Comparison of ENCODE assay signal across 8 cellular contexts in the genomic region with DNA sequence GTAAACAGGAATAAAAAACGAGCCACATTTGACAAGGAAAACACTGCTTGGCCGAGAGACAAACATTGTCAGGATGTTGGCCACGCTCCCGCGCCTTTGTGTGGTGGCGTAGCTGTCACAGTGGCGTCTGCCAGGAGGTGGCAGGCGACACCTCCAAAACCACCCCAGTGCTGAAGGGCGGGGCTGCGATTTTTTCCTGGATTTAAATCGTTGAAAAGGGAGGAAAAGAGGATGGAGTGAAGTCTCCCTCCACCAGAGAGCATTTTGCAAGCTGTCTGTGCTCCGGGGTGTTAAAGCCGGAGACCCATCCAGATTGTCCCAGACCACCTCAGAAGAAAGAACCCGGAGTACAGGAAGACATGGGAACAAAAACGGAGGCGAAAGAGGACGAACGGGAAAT. TPM values are rescaled to one million over a fixed set of nuclear protein-coding genes. Genes with fewer than 3 reads are reported as not detected.
DNase-seq lines count a peak whose midpoint lies in the region; ATAC-seq and TF ChIP-seq lines count a peak whose summit lies in the region.

No MANE protein-coding gene starts in this region.

- H3K4me1 Mint-ChIP-seq in activated CD8-positive, alpha-beta memory T cell treated with anti-CD3 and anti-CD28 coated beads, Interleukin-2, amount 10 ng/mL, durations not matched to agents 7 days and 5 days = peaks cover 6% of the 10 kb centered on the region

- intact Hi-C loops in mucosa of descending colon (cut with DNase I, micrococcal nuclease) = loop anchor here (5.0 to 10.0 kb wide), 2 partner anchors 187 to 190 kb away; no protein-coding TSS in a partner anchor

- peak; percentile 54 for DNase-seq in activated CD8-positive, alpha-beta memory T cell treated with anti-CD3 and anti-CD28 coated beads, Interleukin-2, amount 10 ng/mL, durations not matched to agents 7 days and 5 days
- DNase-seq in activated CD8-positive, alpha-beta memory T cell treated with anti-CD3 and anti-CD28 coated beads for 24 hours = no peak
- DNase-seq in NCI-H446 (lab: John Stamatoyannopoulos, UW) (peak; percentile 37 to 75), activated T-cell treated with anti-CD3 and anti-CD28 coated beads for 48 hours (ENCODE audit: low read depth) (peak; percentile 26), mucosa of descending colon (peak; percentile 76 to 87 (median 84))
- peak; percentile 58 for DNase-seq in stimulated activated naive CD8-positive, alpha-beta T cell treated with anti-CD3 and anti-CD28 coated beads, Interleukin-15, Interleukin-2, amounts not matched to agents 100 U/mL and 50 U/mL, for 24 hours

- no peaks in the 10 kb centered on the region for H3K27me3 Mint-ChIP-seq in activated CD8-positive, alpha-beta memory T cell treated with anti-CD3 and anti-CD28 coated beads, Interleukin-2, amount 10 ng/mL, durations not matched to agents 7 days and 5 days

- no peak overlapping the region for H3K27ac Mint-ChIP-seq in activated CD8-positive, alpha-beta memory T cell treated with anti-CD3 and anti-CD28 coated beads, Interleukin-2, amount 10 ng/mL, durations not matched to agents 7 days and 5 days

- H3K36me3 ChIP-seq in mucosa of descending colon (ENCODE audit: low read depth) = peaks cover 5% of the 10 kb centered on the region

- H3K4me3 Mint-ChIP-seq in activated CD8-positive, alpha-beta memory T cell treated with anti-CD3 and anti-CD28 coated beads, Interleukin-2, amount 10 ng/mL, durations not matched to agents 7 days and 5 days = no peak overlapping the region

- H3K36me3 Mint-ChIP-seq in activated CD8-positive, alpha-beta memory T cell treated with anti-CD3 and anti-CD28 coated beads, Interleukin-2, amount 10 ng/mL, durations not matched to agents 7 days and 5 days = peaks cover 18% of the 10 kb centered on the region

- peak; percentile 82 for ATAC-seq in activated CD8-positive, alpha-beta memory T cell treated with anti-CD3 and anti-CD28 coated beads, Interleukin-2, amount 10 ng/mL, durations not matched to agents 7 days and 5 days
- peak; percentile 24 for ATAC-seq in esophagus mucosa
- peak; percentile 93 for ATAC-seq in mucosa of descending colon
- ATAC-seq in stimulated activated naive CD8-positive, alpha-beta T cell treated with anti-CD3 and anti-CD28 coated beads, Interleukin-15, Interleukin-2, amounts not matched to agents 100 U/mL and 50 U/mL, for 24 hours = peak; percentile 66
- ATAC-seq in HG03175 (IDR thresholded peaks at IDR 0.05; ENCODE audit: unreplicated experiment) = no peak

- H3K4me1 ChIP-seq in mucosa of descending colon (ENCODE audit: low read depth) = peaks cover 3% of the 10 kb centered on the region

- no peaks in the 10 kb centered on the region for H3K9me3 Mint-ChIP-seq in activated CD8-positive, alpha-beta memory T cell treated with anti-CD3 and anti-CD28 coated beads, Interleukin-2, amount 10 ng/mL, durations not matched to agents 7 days and 5 days (ENCODE audit: low read depth)

- TF ChIP-seq CTCF in mucosa of descending colon (IDR thresholded peaks at IDR 0.05) = peak; percentile 56

- CTCF ChIA-PET in activated CD8-positive, alpha-beta memory T cell treated with anti-CD3 and anti-CD28 coated beads, Interleukin-2, amount 10 ng/mL, durations not matched to agents 7 days and 5 days (lab: Charles Lee) = interaction anchor here (1.0 to 5.2 kb wide), 8 partner anchors 13 to 261 kb away, joined by 3 to 56 read pairs (median 4); a partner anchor contains a TSS

- H3K4me3 ChIP-seq in mucosa of descending colon = no peak overlapping the region

- H3K9me3 ChIP-seq in mucosa of descending colon = no peaks in the 10 kb centered on the region

RNA-seq across cellular contexts. Expression of a gene that starts 12.7 kb away (rescaled TPM):
- 10 to 100 TPM; 21.7 to 26.5 TPM for total RNA-seq in activated CD8-positive, alpha-beta memory T cell treated with anti-CD3 and anti-CD28 coated beads, Interleukin-2, amount 10 ng/mL, durations not matched to agents 7 days and 5 days
- 12.6 TPM for total RNA-seq in esophagus mucosa
- 10 to 100 TPM; 12.2 to 14.8 (median 12.4) TPM for total RNA-seq in mucosa of descending colon

RNA-seq across cellular contexts. Expression of a gene that starts 12.8 kb away (rescaled TPM):
- total RNA-seq in activated CD8-positive, alpha-beta memory T cell treated with anti-CD3 and anti-CD28 coated beads, Interleukin-2, amount 10 ng/mL, durations not matched to agents 7 days and 5 days = 10 to 100 TPM; 45.1 to 56.3 TPM
- total RNA-seq in esophagus mucosa (48.8 TPM), mucosa of descending colon (10 to 100 TPM; 64.3 to 97.6 (median 88.5) TPM)

RNA-seq across cellular contexts. Expression of a gene that starts 42.8 kb away (rescaled TPM):
- total RNA-seq in activated CD8-positive, alpha-beta memory T cell treated with anti-CD3 and anti-CD28 coated beads, Interleukin-2, amount 10 ng/mL, durations not matched to agents 7 days and 5 days = 10 to 100 TPM; 40.8 to 43.0 TPM
- 20.1 TPM for total RNA-seq in esophagus mucosa
- total RNA-seq in mucosa of descending colon = 10 to 100 TPM; 15.5 to 20.3 (median 16.4) TPM
